In genomic region chr6:53651149-53651763, GRCh38 we compare ENCODE assay signal across 8 cellular contexts. TPM values are rescaled to one million over a fixed set of nuclear protein-coding genes. Genes with fewer than 3 reads are reported as not detected.
DNase-seq lines count a peak whose midpoint lies in the region; ATAC-seq and TF ChIP-seq lines count a peak whose summit lies in the region.

No MANE protein-coding gene starts in this region.

- no peaks in the 10 kb centered on the region for H3K79me2 ChIP-seq in OCI-LY1 (ENCODE audit: insufficient read depth, low read length)

- H4K20me1 ChIP-seq in OCI-LY1 (ENCODE audit: insufficient read depth, low read length) = no peaks in the 10 kb centered on the region

- H3K9me3 Mint-ChIP-seq in naive thymus-derived CD4-positive, alpha-beta T cell = no peaks in the 10 kb centered on the region

- peak overlapping the region; percentile 94 for H2AFZ ChIP-seq in OCI-LY1 (ENCODE audit: low read length)

- 1% methylated on average over 21 to 23 of the region's 26 CpGs for WGBS in esophagus squamous epithelium, 2 donors

- H3K4me1 ChIP-seq in OCI-LY1 (ENCODE audit: insufficient read depth, low read length, severe bottlenecking) = peaks cover 50% of the 10 kb centered on the region
- H3K4me1 ChIP-seq in esophagus squamous epithelium = peaks cover 11 to 44% (median 19%) of the 10 kb centered on the region in 3 donors
- peaks cover 13 to 20% of the 10 kb centered on the region in 2 donors for H3K4me1 ChIP-seq in naive thymus-derived CD4-positive, alpha-beta T cell (ENCODE audit: control insufficient read depth in 2 of 2, insufficient read depth in 2 of 2, low read length in 2 of 2)

- H3K9ac ChIP-seq in OCI-LY1 (ENCODE audit: low read length) = peak overlapping the region; percentile 59

- peak overlapping the region in 8 of 9 donors; percentile 71 to 93 (median 85) for H3K27ac Mint-ChIP-seq in naive thymus-derived CD4-positive, alpha-beta T cell

- H3K4me3 Mint-ChIP-seq in naive thymus-derived CD4-positive, alpha-beta T cell = peak overlapping the region; percentile 90 to 99 (median 94)

- ATAC-seq in GM19351 (IDR thresholded peaks at IDR 0.05; ENCODE audit: unreplicated experiment) = peak; percentile 38
- peak; percentile 51 for ATAC-seq in naive thymus-derived CD4-positive, alpha-beta T cell

- TF ChIP-seq CTCF in OCI-LY1 (IDR thresholded peaks at IDR 0.05; ENCODE audit: low read length) (peak; percentile 55), esophagus squamous epithelium (IDR thresholded peaks at IDR 0.05) (peak in 5 of 6 experiments; percentile 38 to 56 (median 50))

- H3K27ac ChIP-seq in OCI-LY1 (ENCODE audit: low read depth, low read length, poor library complexity, severe bottlenecking) (no peak overlapping the region), esophagus squamous epithelium (peak overlapping the region; percentile 22 to 83 (median 69))
- peak overlapping the region; percentile 45 for H3K27ac ChIP-seq in naive thymus-derived CD4-positive, alpha-beta T cell (ENCODE audit: low read depth, low read length)

- H3K27me3 Mint-ChIP-seq in naive thymus-derived CD4-positive, alpha-beta T cell = peaks cover 0 to 33% (median 0%) of the 10 kb centered on the region in 5 donors

- H3K4me1 Mint-ChIP-seq in naive thymus-derived CD4-positive, alpha-beta T cell = peaks cover 21 to 40% (median 27%) of the 10 kb centered on the region in 7 donors

- POLR2A ChIA-PET in naive thymus-derived CD4-positive, alpha-beta T cell (lab: Charles Lee) = interaction anchor here (1.2 to 3.4 kb wide), 3 partner anchors 104 to 159 kb away, joined by 7 to 20 read pairs (median 19); partner anchors contain the start of gene GCLC

- no peak for TF ChIP-seq POLR2A in esophagus squamous epithelium (IDR thresholded peaks at IDR 0.05)

- H3K9me2 ChIP-seq in OCI-LY1 (ENCODE audit: low read depth, low read length) = no peaks in the 10 kb centered on the region

- H3K36me3 ChIP-seq in OCI-LY1 (ENCODE audit: insufficient read depth, low read length) = no peaks in the 10 kb centered on the region
- H3K36me3 ChIP-seq in esophagus squamous epithelium = no peaks in the 10 kb centered on the region
- H3K36me3 ChIP-seq in naive thymus-derived CD4-positive, alpha-beta T cell (ENCODE audit: control insufficient read depth in 2 of 3, insufficient read depth in 3 of 3, low read length in 3 of 3) = no peaks in the 10 kb centered on the region

- H3F3A ChIP-seq in OCI-LY1 (ENCODE audit: insufficient read depth, low read length) = no peaks in the 10 kb centered on the region

- H3K27me3 ChIP-seq in OCI-LY1 (ENCODE audit: insufficient read depth, low read length) (0 out of 2 replicates have a peak, but pooled peaks cover 5% of the 10 kb centered on the region), esophagus squamous epithelium (peaks cover 0 to 10% (median 0%) of the 10 kb centered on the region in 4 donors)
- H3K27me3 ChIP-seq in naive thymus-derived CD4-positive, alpha-beta T cell (ENCODE audit: control insufficient read depth in 2 of 2, insufficient read depth in 2 of 2, low read length in 2 of 2) = no peaks in the 10 kb centered on the region

- CTCF ChIA-PET in naive thymus-derived CD4-positive, alpha-beta T cell (lab: Charles Lee) = interaction anchor here (0.7 to 6.6 kb wide), 12 partner anchors 15 to 157 kb away, joined by 3 to 80 read pairs (median 4); partner anchors contain the start of gene GCLC

- H3K4me2 ChIP-seq in OCI-LY1 (ENCODE audit: low read length) = peak overlapping the region; percentile 89

- H3K36me3 Mint-ChIP-seq in naive thymus-derived CD4-positive, alpha-beta T cell = peaks cover 0 to 10% (median 0%) of the 10 kb centered on the region in 5 donors

- intact Hi-C loops in esophagus squamous epithelium (cut with DNase I) = no loop called here
- intact Hi-C loops in naive thymus-derived CD4-positive, alpha-beta T cell (cut with micrococcal nuclease) = loop anchor here (1.0 to 10.0 kb wide), 14 partner anchors 75 to 979 kb away; partner anchors contain the start of genes GCLC (in 2 of the 2), ELOVL5 (in 1 of the 2), GSTA4 (in 1 of the 2) and TMEM14A (in 1 of the 2)

- peak; percentile 86 for DNase-seq in Ammon's horn (ENCODE audit: low spot score)
- DNase-seq in HUDEP-2 (lab: John Stamatoyannopoulos, UW; ENCODE audit: unreplicated experiment in 76 of 76) = peak in 73 of 76 experiments; percentile 16 to 95 (median 70)
- DNase-seq in activated T-cell treated with anti-CD3 and anti-CD28 coated beads for 4 hours = peak; percentile 55
- peak; percentile 5 for DNase-seq in esophagus squamous epithelium (lab: John Stamatoyannopoulos, UW)
- DNase-seq in naive thymus-derived CD4-positive, alpha-beta T cell = peak; percentile 39 to 76 (median 66)
- peak; percentile 22 to 75 (median 55) for DNase-seq in stimulated activated naive CD4-positive, alpha-beta T cell (lab: John Stamatoyannopoulos, UW)

- H3K9me3 ChIP-seq in OCI-LY1 (ENCODE audit: low read length) = no peaks in the 10 kb centered on the region
- no peaks in the 10 kb centered on the region for H3K9me3 ChIP-seq in esophagus squamous epithelium
- no peaks in the 10 kb centered on the region for H3K9me3 ChIP-seq in naive thymus-derived CD4-positive, alpha-beta T cell (ENCODE audit: control insufficient read depth in 2 of 3, low read length in 3 of 3)

- H3K4me3 ChIP-seq in OCI-LY1 (ENCODE audit: low read depth, low read length, poor library complexity, severe bottlenecking) = peak overlapping the region; percentile 70
- H3K4me3 ChIP-seq in esophagus squamous epithelium = peak overlapping the region; percentile 49 to 71 (median 63)
- peak overlapping the region; percentile 91 for H3K4me3 ChIP-seq in naive thymus-derived CD4-positive, alpha-beta T cell (ENCODE audit: low read length)

RNA-seq across cellular contexts. Expression of gene KLHL31, which starts 14.3 kb away (rescaled TPM):
- under 1 TPM; 0.04 to 0.57 (median 0.29) TPM for total RNA-seq in esophagus squamous epithelium
- total RNA-seq in naive thymus-derived CD4-positive, alpha-beta T cell = under 1 TPM in 4 of 5 experiments, not detected in 1; 0.12 to 0.49 (median 0.15) TPM
- not detected for polyA plus RNA-seq in naive thymus-derived CD4-positive, alpha-beta T cell

Comparison
In these comparisons a context has a peak if more than half of its experiments do, and no peak if none do; other contexts are left out.
1. DNase-seq: peak in every context shown above with its lines; median percentile 86 in Ammon's horn; 70 in HUDEP-2; 66 in naive thymus-derived CD4-positive, alpha-beta T cell; 55 in activated T-cell treated with anti-CD3 and anti-CD28 coated beads for 4 hours; 55 in stimulated activated naive CD4-positive, alpha-beta T cell; 5 in esophagus squamous epithelium.